In the genomic region with DNA sequence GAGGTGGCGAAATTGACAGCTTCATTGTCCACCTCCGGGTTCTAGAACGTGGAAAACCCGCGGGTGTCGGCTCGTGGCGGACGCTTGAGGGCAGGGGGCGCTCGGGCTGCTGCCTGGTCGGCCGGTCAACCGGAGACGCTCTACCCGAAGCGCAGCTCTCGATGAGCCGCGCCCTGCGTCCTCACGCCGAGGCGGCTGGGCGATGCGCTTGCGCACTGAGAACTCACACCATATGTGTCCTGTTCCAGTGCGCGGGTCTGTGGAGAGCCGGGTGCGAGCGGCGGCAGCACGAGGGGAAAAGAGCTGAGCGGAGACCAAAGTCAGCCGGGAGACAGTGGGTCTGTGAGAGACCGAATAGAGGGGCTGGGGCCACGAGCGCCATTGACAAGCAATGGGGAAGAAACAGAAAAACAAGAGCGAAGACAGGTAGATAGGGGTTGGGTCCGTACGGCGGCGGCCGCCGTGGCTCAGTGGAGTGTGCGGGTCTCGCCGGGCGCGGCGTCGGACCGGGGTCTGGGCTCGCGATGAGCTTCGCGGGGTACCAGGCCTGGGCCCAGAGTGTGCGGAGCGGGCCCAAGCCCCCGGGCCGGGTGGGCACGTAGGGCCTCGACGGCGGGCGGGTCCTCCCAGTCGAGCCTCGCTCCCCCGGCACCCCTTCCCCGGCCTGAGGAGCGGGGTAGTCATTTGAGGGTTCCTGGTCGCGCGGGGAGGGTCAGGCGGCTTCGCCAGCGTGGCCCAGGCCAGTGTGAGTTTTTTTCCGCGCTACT, we compare ENCODE assay signal across 8 cellular contexts.
DNase-seq lines count a peak whose midpoint lies in the region; ATAC-seq, FAIRE-seq and TF ChIP-seq lines count a peak whose summit lies in the region.

A gene with protein sequence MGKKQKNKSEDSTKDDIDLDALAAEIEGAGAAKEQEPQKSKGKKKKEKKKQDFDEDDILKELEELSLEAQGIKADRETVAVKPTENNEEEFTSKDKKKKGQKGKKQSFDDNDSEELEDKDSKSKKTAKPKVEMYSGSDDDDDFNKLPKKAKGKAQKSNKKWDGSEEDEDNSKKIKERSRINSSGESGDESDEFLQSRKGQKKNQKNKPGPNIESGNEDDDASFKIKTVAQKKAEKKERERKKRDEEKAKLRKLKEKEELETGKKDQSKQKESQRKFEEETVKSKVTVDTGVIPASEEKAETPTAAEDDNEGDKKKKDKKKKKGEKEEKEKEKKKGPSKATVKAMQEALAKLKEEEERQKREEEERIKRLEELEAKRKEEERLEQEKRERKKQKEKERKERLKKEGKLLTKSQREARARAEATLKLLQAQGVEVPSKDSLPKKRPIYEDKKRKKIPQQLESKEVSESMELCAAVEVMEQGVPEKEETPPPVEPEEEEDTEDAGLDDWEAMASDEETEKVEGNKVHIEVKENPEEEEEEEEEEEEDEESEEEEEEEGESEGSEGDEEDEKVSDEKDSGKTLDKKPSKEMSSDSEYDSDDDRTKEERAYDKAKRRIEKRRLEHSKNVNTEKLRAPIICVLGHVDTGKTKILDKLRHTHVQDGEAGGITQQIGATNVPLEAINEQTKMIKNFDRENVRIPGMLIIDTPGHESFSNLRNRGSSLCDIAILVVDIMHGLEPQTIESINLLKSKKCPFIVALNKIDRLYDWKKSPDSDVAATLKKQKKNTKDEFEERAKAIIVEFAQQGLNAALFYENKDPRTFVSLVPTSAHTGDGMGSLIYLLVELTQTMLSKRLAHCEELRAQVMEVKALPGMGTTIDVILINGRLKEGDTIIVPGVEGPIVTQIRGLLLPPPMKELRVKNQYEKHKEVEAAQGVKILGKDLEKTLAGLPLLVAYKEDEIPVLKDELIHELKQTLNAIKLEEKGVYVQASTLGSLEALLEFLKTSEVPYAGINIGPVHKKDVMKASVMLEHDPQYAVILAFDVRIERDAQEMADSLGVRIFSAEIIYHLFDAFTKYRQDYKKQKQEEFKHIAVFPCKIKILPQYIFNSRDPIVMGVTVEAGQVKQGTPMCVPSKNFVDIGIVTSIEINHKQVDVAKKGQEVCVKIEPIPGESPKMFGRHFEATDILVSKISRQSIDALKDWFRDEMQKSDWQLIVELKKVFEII (plus strand): TSS at position 226 of the 767 bp plus-strand sequence. CDS start 166 bp downstream, at position 392.

- peaks cover 30 to 49% (median 38%) of the 10 kb centered on the region in 10 experiments for H3K4me1 ChIP-seq in BLaER1 treated with 17β-estradiol and CSF1 and Interleukin-3, amounts not matched to agents 10 nM and 100 nM

- H3K4me2 ChIP-seq in BLaER1 treated with 17β-estradiol and CSF1 and Interleukin-3, amounts not matched to agents 10 nM and 100 nM = peak within 1 kb of the TSS; percentile 81 to 96 (median 88)

- ATAC-seq in HG03442 (IDR thresholded peaks at IDR 0.05; ENCODE audit: unreplicated experiment) = peak; percentile 57

- peaks cover 14 to 84% (median 69%) of the 10 kb centered on the region in 11 experiments; a peak in 21 of 22 replicates for H4K20me1 ChIP-seq in BLaER1 treated with 17β-estradiol and CSF1 and Interleukin-3, amounts not matched to agents 10 nM and 100 nM

- peak within 1 kb of the TSS; percentile 75 to 91 (median 89) for H3K27ac ChIP-seq in BLaER1 treated with 17β-estradiol and CSF1 and Interleukin-3, amounts not matched to agents 10 nM and 100 nM

- H3K27me3 ChIP-seq in BLaER1 treated with 17β-estradiol and CSF1 and Interleukin-3, amounts not matched to agents 10 nM and 100 nM = no peaks in the 10 kb centered on the region

- FAIRE-seq in GM19239 (lab: Jason Lieb, UNC) = peak; percentile 78

- H3K9ac ChIP-seq in BLaER1 treated with 17β-estradiol and CSF1 and Interleukin-3, amounts not matched to agents 10 nM and 100 nM = peak within 1 kb of the TSS; percentile 89 to 97 (median 93)

- H3K36me3 ChIP-seq in BLaER1 treated with 17β-estradiol and CSF1 and Interleukin-3, amounts not matched to agents 10 nM and 100 nM = peaks cover 7 to 32% (median 15%) of the 10 kb centered on the region in 11 experiments

- H3K4me3 ChIP-seq in BLaER1 treated with 17β-estradiol and CSF1 and Interleukin-3, amounts not matched to agents 10 nM and 100 nM = peak within 1 kb of the TSS; percentile 88 to 99 (median 90)
- peak within 1 kb of the TSS; percentile 98 for H3K4me3 ChIP-seq in choroid plexus epithelial cell (ENCODE audit: low read depth, low read length)

- no peaks in the 10 kb centered on the region for H3K9me3 ChIP-seq in BLaER1 treated with 17β-estradiol and CSF1 and Interleukin-3, amounts not matched to agents 10 nM and 100 nM (replicated peaks in 1 of 11)

- DNase-seq in GM19239 (ENCODE audit: insufficient read length, low spot score) (peak; percentile 62), NCI-H510A (lab: John Stamatoyannopoulos, UW) (peak; percentile 97), choroid plexus epithelial cell (ENCODE audit: low read depth) (peak; percentile 98), kidney glomerular epithelial cell (lab: John Stamatoyannopoulos, UW) (peak; percentile 92)
- peak; percentile 86 to 88 for DNase-seq in activated CD4-positive, alpha-beta T cell treated with anti-CD3 and anti-CD28 coated beads for 24 hours (ENCODE audit: low read depth in 2 of 2)
- peak; percentile 89 to 92 for DNase-seq in stimulated activated CD4-positive, alpha-beta T cell treated with anti-CD3 and anti-CD28 coated beads, Interleukin-15, amount 100 ng/mL, for 48 hours (ENCODE audit: low read depth in 2 of 2)

- TF ChIP-seq CTCF in choroid plexus epithelial cell (conservative IDR thresholded peaks at IDR 0.05; ENCODE audit: low read depth, low read length) = peak; percentile 70

Comparison
In these comparisons a context has a peak if more than half of its experiments do, and no peak if none do; other contexts are left out.
1. Peak in every context shown above with its lines: DNase-seq, ATAC-seq, H3K4me3 ChIP-seq and H3K27ac ChIP-seq.